14 cellular contexts compared by ENCODE assay signal in the genomic region with DNA sequence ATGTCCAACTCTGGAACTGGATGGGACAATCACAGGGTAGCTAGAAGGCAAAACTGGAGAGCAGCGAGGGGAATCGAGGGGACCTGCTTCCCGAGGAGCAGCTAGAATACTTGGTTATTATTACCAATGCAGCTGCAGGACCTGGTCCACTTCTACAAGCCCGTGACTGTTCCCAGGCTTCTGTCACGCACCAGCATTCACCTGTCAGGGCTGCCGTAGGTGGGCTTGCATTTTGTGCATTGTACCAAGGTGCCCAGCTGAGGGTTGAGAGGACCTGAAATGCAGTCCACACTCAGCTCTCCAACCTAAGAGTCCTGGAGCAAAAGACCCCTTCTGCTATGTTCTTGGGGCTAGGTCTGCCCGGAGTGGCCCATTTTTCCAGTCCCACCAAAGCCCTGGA. TPM values are rescaled to one million over a fixed set of nuclear protein-coding genes. Genes with fewer than 3 reads are reported as not detected.
DNase-seq lines count a peak whose midpoint lies in the region; ATAC-seq and TF ChIP-seq lines count a peak whose summit lies in the region.
"Had no signal": no experiment of that assay in that cellular context is flagged by ENCODE, and none has a peak within 500 bp of the region (broad histone marks: within the 10 kb centered on the region; RNA-seq: fewer than 3 reads in every experiment).

No MANE protein-coding gene starts in this region.

- H3K36me3 Mint-ChIP-seq in activated naive CD4-positive, alpha-beta T cell treated with anti-CD3 and anti-CD28 coated beads for 36 hours (ENCODE audit: low read depth), result no peaks in the 10 kb centered on the region

- H3K36me3 ChIP-seq in OCI-LY7 (ENCODE audit: insufficient read depth, low read length) (no peaks in the 10 kb centered on the region), duodenal mucosa (ENCODE audit: control insufficient read depth in 1 of 2, insufficient read depth in 2 of 2, low read length in 2 of 2) (peaks cover 18 to 26% of the 10 kb centered on the region in 2 donors), muscle layer of duodenum (ENCODE audit: control insufficient read depth in 1 of 2, insufficient read depth in 2 of 2, low read length in 2 of 2) (peaks cover 0 to 24% of the 10 kb centered on the region in 2 donors), vagina (no peaks in the 10 kb centered on the region)

- no peak for DNase-seq in OCI-LY7 (ENCODE audit: low spot score)
- DNase-seq in vagina (ENCODE audit: extremely low spot score in 2 of 2), result no peak
- DNase-seq in activated naive CD4-positive, alpha-beta T cell treated with anti-CD3 and anti-CD28 coated beads for 36 hours, result no peak
- DNase-seq in G401 (ENCODE audit: low spot score), result no peak
- DNase-seq: activated CD4-positive, alpha-beta T cell treated with anti-CD3 and anti-CD28 coated beads, Interleukin-2, amount 50 U/mL, for 48 hours; NCI-H1048; NCI-H510A treated with DMSO at 0.1 percent for 48 hours; OCI-M1; retina had no signal

- intact Hi-C loops in OCI-LY7 (cut with micrococcal nuclease; ENCODE audit: unreplicated experiment) (no loop called here), vagina (cut with DNase I) (no loop called here)
- intact Hi-C loops in activated naive CD4-positive, alpha-beta T cell treated with anti-CD3 and anti-CD28 coated beads for 36 hours (cut with micrococcal nuclease), result no loop called here

- ATAC-seq in GM19463 (IDR thresholded peaks at IDR 0.05; ENCODE audit: unreplicated experiment), result no peak

- H2AFZ ChIP-seq in OCI-LY7 (ENCODE audit: low read length), result no peak overlapping the region

- H3K4me2 ChIP-seq in OCI-LY7 (ENCODE audit: low read length), result peak overlapping the region; percentile 87; the same call in 1 of the 2 replicates

- POLR2A ChIA-PET in OCI-LY7 (lab: Charles Lee), result interaction anchor here (0.6 to 4.6 kb wide), 3 partner anchors 12 to 24 kb away, joined by 3 to 73 read pairs (median 7); no protein-coding TSS in a partner anchor

- no peaks in the 10 kb centered on the region for H3K9me3 ChIP-seq in OCI-LY7 (ENCODE audit: low read length)
- H3K9me3 ChIP-seq in duodenal mucosa (ENCODE audit: control insufficient read depth in 1 of 2, low read length in 2 of 2), result no peaks in the 10 kb centered on the region
- H3K9me3 ChIP-seq in muscle layer of duodenum (ENCODE audit: control insufficient read depth in 1 of 2, low read length in 2 of 2), result no peaks in the 10 kb centered on the region
- no peaks in the 10 kb centered on the region for H3K9me3 ChIP-seq in vagina

- BruUV-seq in OCI-LY7 (replicated peaks; lab: Mats Ljungman, UMichigan), result no TSS peak

- H3K27ac ChIP-seq in OCI-LY7 (ENCODE audit: low read depth, low read length, poor library complexity, severe bottlenecking) (no peak overlapping the region), duodenal mucosa (ENCODE audit: low read depth, low read length) (no peak overlapping the region), muscle layer of duodenum (ENCODE audit: low read length) (no peak overlapping the region), vagina (peak overlapping the region; percentile 86)

- peaks cover 14% of the 10 kb centered on the region for H3K4me1 Mint-ChIP-seq in activated naive CD4-positive, alpha-beta T cell treated with anti-CD3 and anti-CD28 coated beads for 36 hours (ENCODE audit: low read depth)

- no peak for TF ChIP-seq POLR2A in vagina (IDR thresholded peaks at IDR 0.05)

- CTCF ChIA-PET in OCI-LY7 (lab: Charles Lee; ENCODE audit: unreplicated experiment), result no interaction called here
- CTCF ChIA-PET in activated naive CD4-positive, alpha-beta T cell treated with anti-CD3 and anti-CD28 coated beads for 36 hours (lab: Charles Lee), result interaction anchor here (0.6 to 2.4 kb wide), 5 partner anchors 11 to 227 kb away, joined by 3 to 8 read pairs (median 3); no protein-coding TSS in a partner anchor

- H3K27me3 Mint-ChIP-seq in activated naive CD4-positive, alpha-beta T cell treated with anti-CD3 and anti-CD28 coated beads for 36 hours (ENCODE audit: low read depth), result peaks cover 2% of the 10 kb centered on the region

- no peaks in the 10 kb centered on the region for H3K9me2 ChIP-seq in OCI-LY7 (ENCODE audit: insufficient read depth, low read length)

- 0 out of 2 replicates have a peak, but pooled peaks cover 5% of the 10 kb centered on the region for H4K20me1 ChIP-seq in OCI-LY7 (ENCODE audit: insufficient read depth, low read length)

- H3K4me3 Mint-ChIP-seq in activated naive CD4-positive, alpha-beta T cell treated with anti-CD3 and anti-CD28 coated beads for 36 hours, result no peak overlapping the region

- H3K4me3 ChIP-seq in OCI-LY7 (ENCODE audit: low read depth, low read length, poor library complexity, severe bottlenecking), result no peak overlapping the region
- H3K4me3 ChIP-seq in duodenal mucosa (ENCODE audit: low read depth in 1 of 2, low read length in 2 of 2), result peak overlapping the region; percentile 6 to 84
- peak overlapping the region; percentile 74 to 94 for H3K4me3 ChIP-seq in muscle layer of duodenum (ENCODE audit: low read depth in 1 of 2, low read length in 2 of 2)
- peak overlapping the region; percentile 4 to 89 for H3K4me3 ChIP-seq in vagina
- H3K4me3 ChIP-seq: lung had no signal

- in situ Hi-C loops in G401 (cut with HindIII; ENCODE audit: low sequenced_read_pairs), result no loop called here

- H3K27me3 ChIP-seq in duodenal mucosa (ENCODE audit: control insufficient read depth in 1 of 2, insufficient read depth in 2 of 2, low read length in 2 of 2), result no peaks in the 10 kb centered on the region
- H3K27me3 ChIP-seq in muscle layer of duodenum (ENCODE audit: low read depth, low read length), result no peaks in the 10 kb centered on the region
- no peaks in the 10 kb centered on the region for H3K27me3 ChIP-seq in vagina

- no peak overlapping the region for H3K27ac Mint-ChIP-seq in activated naive CD4-positive, alpha-beta T cell treated with anti-CD3 and anti-CD28 coated beads for 36 hours
- H3K27ac Mint-ChIP-seq: activated T-helper 1 cell treated with anti-CD3 and anti-CD28 coated beads, Interleukin-12 subunit alpha, Interleukin-12 subunit beta, Interleukin-2, Interleukin-4 antibody, amounts not matched to agents 30 ng/mL and 10 ng/mL and 1 ng/mL, durations not matched to agents 14 hours and 24 hours and 36 hours had no signal

- peak overlapping the region; percentile 44 to 87 for H3K9ac ChIP-seq in duodenal mucosa (ENCODE audit: low read depth in 1 of 2, low read length in 2 of 2)

- H3K4me1 ChIP-seq in OCI-LY7 (ENCODE audit: insufficient read depth, low read length, poor library complexity, severe bottlenecking) (peaks cover 20% of the 10 kb centered on the region), duodenal mucosa (ENCODE audit: control insufficient read depth in 1 of 2, insufficient read depth in 2 of 2, low read length in 2 of 2) (peaks cover 28 to 36% of the 10 kb centered on the region in 2 donors), muscle layer of duodenum (ENCODE audit: control insufficient read depth in 1 of 2, insufficient read depth in 2 of 2, low read length in 2 of 2) (peaks cover 13 to 48% of the 10 kb centered on the region in 2 donors), vagina (peaks cover 65% of the 10 kb centered on the region)

- TF ChIP-seq CTCF in OCI-LY7 (conservative IDR thresholded peaks at IDR 0.05; ENCODE audit: low read length) (no peak), vagina (IDR thresholded peaks at IDR 0.05) (no peak)

- H3K79me2 ChIP-seq in OCI-LY7 (ENCODE audit: insufficient read depth, low read depth, low read length), result no peaks in the 10 kb centered on the region

- H3K9me3 Mint-ChIP-seq in activated naive CD4-positive, alpha-beta T cell treated with anti-CD3 and anti-CD28 coated beads for 36 hours, result no peaks in the 10 kb centered on the region
- H3K9me3 Mint-ChIP-seq: activated T-helper 1 cell treated with anti-CD3 and anti-CD28 coated beads, Interleukin-12 subunit alpha, Interleukin-12 subunit beta, Interleukin-2, Interleukin-4 antibody, amounts not matched to agents 30 ng/mL and 10 ng/mL and 1 ng/mL, durations not matched to agents 14 hours and 24 hours and 36 hours had no signal

RNA-seq across cellular contexts. Expression of a gene that starts 2.3 kb away (rescaled TPM):
- 21.9 and 44.1 TPM in 2 replicates for total RNA-seq in OCI-LY7 (2014; rRNA removed; shearing (Covaris generic))
- total RNA-seq in OCI-LY7 (2022) (34.9 and 38.2 TPM in 2 replicates), vagina (205 TPM)
- total RNA-seq in activated naive CD4-positive, alpha-beta T cell treated with anti-CD3 and anti-CD28 coated beads for 36 hours, result 1 to 10 TPM; 6.8 to 8.6 TPM
- 7.1 and 25.4 TPM in 2 replicates for total RNA-seq in G401 (2014; rRNA removed; shearing (Covaris generic))

RNA-seq across cellular contexts. Expression of a gene that starts 30.3 kb away (rescaled TPM):
- 52.8 and 53.2 TPM in 2 replicates for total RNA-seq in OCI-LY7 (2014; rRNA removed; shearing (Covaris generic))
- 54.5 and 66.0 TPM in 2 replicates for total RNA-seq in OCI-LY7 (2022)
- 42.7 TPM for total RNA-seq in vagina
- 100 to 1,000 TPM; 156 to 171 TPM for total RNA-seq in activated naive CD4-positive, alpha-beta T cell treated with anti-CD3 and anti-CD28 coated beads for 36 hours
- 82.0 and 83.7 TPM in 2 replicates for total RNA-seq in G401 (2014; rRNA removed; shearing (Covaris generic))

RNA-seq across cellular contexts. Expression of a gene that starts 30.5 kb away (rescaled TPM):
- total RNA-seq in OCI-LY7 (2014; rRNA removed; shearing (Covaris generic)), result 8.1 and 22.3 TPM in 2 replicates
- total RNA-seq in OCI-LY7 (2022) (12.1 and 12.9 TPM in 2 replicates), vagina (4.9 TPM)
- total RNA-seq in activated naive CD4-positive, alpha-beta T cell treated with anti-CD3 and anti-CD28 coated beads for 36 hours, result 1 to 10 TPM; 1.5 to 3.6 TPM
- 3.4 and 4.2 TPM in 2 replicates for total RNA-seq in G401 (2014; rRNA removed; shearing (Covaris generic))

RNA-seq across cellular contexts. Expression of a gene that starts 45.9 kb away (rescaled TPM):
- total RNA-seq in OCI-LY7 (2014; rRNA removed; shearing (Covaris generic)), result 0.57 and 0.88 TPM in 2 replicates
- total RNA-seq in OCI-LY7 (2022) (0.77 and 1.3 TPM in 2 replicates), vagina (not detected)
- under 1 TPM; 0.15 to 0.26 TPM for total RNA-seq in activated naive CD4-positive, alpha-beta T cell treated with anti-CD3 and anti-CD28 coated beads for 36 hours
- total RNA-seq in G401 (2014; rRNA removed; shearing (Covaris generic)), result not detected in 2 replicates
